ENCODE assay signal across 17 cellular contexts in genomic region chr19:2187164-2187563, GRCh38. TPM values are rescaled to one million over a fixed set of nuclear protein-coding genes. Genes with fewer than 3 reads are reported as not detected.
DNase-seq lines count a peak whose midpoint lies in the region; ATAC-seq, FAIRE-seq and TF ChIP-seq lines count a peak whose summit lies in the region.
"Had no signal": no experiment of that assay in that cellular context is flagged by ENCODE, and none has a peak within 500 bp of the region (broad histone marks: within the 10 kb centered on the region; RNA-seq: fewer than 3 reads in every experiment).

No MANE protein-coding gene starts in this region.

- H3K4me3 Mint-ChIP-seq in WTC11: no peak overlapping the region
- H3K4me3 Mint-ChIP-seq: activated CD4-positive, alpha-beta T cell treated with anti-CD3 and anti-CD28 coated beads, Interleukin-2, amount 10 ng/mL, durations not matched to agents 24 days and 14 days; CD4-positive, alpha-beta memory T cell; GM23338 had no signal

- intact Hi-C loops in kidney (cut with DNase I): no loop called here

- H3K9me3 Mint-ChIP-seq in WTC11: no peaks in the 10 kb centered on the region
- H3K9me3 Mint-ChIP-seq: activated CD4-positive, alpha-beta T cell treated with anti-CD3 and anti-CD28 coated beads, Interleukin-2, amount 10 ng/mL, durations not matched to agents 24 days and 14 days; CD4-positive, alpha-beta memory T cell; GM23338 had no signal

- peak overlapping the region; percentile 56 for H3K27ac Mint-ChIP-seq in WTC11
- H3K27ac Mint-ChIP-seq: activated CD4-positive, alpha-beta T cell treated with anti-CD3 and anti-CD28 coated beads, Interleukin-2, amount 10 ng/mL, durations not matched to agents 24 days and 14 days; GM23338 had no signal

- no peak for FAIRE-seq in kidney (lab: Jason Lieb, UNC)

- DNase-seq in CD1c-positive myeloid dendritic cell (ENCODE audit: extremely low spot score): peak; percentile 87
- no peak for DNase-seq in WTC11 (ENCODE audit: low spot score)
- no peak for DNase-seq in kidney
- no peak for DNase-seq in NOMO-1 treated with DMSO at 0.1 percent for 48 hours (lab: John Stamatoyannopoulos, UW; ENCODE audit: unreplicated experiment)
- no peak for DNase-seq in epidermal melanocyte (ENCODE audit: insufficient read length, low spot score)
- DNase-seq: activated CD4-positive, alpha-beta T cell treated with anti-CD3 and anti-CD28 coated beads, Interleukin-2, amount 10 ng/mL, durations not matched to agents 24 days and 14 days; activated T-cell treated with anti-CD3 and anti-CD28 coated beads, Interleukin-2, amount 50 U/mL, for 48 hours; CD4-positive, alpha-beta memory T cell; NCI-H2029; NCI-H69; occipital lobe; T-helper 2 cell had no signal

- H3K9me3 ChIP-seq in kidney (ENCODE audit: control insufficient read depth in 1 of 2, low read length in 2 of 2): no peaks in the 10 kb centered on the region
- no peaks in the 10 kb centered on the region for H3K9me3 ChIP-seq in skeletal muscle tissue (ENCODE audit: control insufficient read depth in 3 of 3, low read length in 3 of 3)

- ATAC-seq in WTC11 (no peak), HG02852 (IDR thresholded peaks at IDR 0.05; ENCODE audit: unreplicated experiment) (no peak), GM21529 (IDR thresholded peaks at IDR 0.05; ENCODE audit: unreplicated experiment) (no peak)
- ATAC-seq: GM23338, left lobe of liver had no signal

- no peak overlapping the region for H3K9ac ChIP-seq in kidney (ENCODE audit: low read length in 2 of 2)
- H3K9ac ChIP-seq in skeletal muscle tissue (ENCODE audit: low read depth in 1 of 3, low read length in 3 of 3): peak overlapping the region; percentile 47 to 80 (median 52)

- CTCF ChIA-PET in WTC11 (lab: Charles Lee): interaction anchor here (0.6 to 2.6 kb wide), 6 partner anchors 12 to 611 kb away, joined by 3 to 18 read pairs (median 3); no protein-coding TSS in a partner anchor

- H3K36me3 ChIP-seq in kidney (ENCODE audit: control insufficient read depth in 1 of 2, insufficient read depth in 2 of 2, low read length in 2 of 2) (peaks cover 8 to 31% of the 10 kb centered on the region in 2 donors), skeletal muscle tissue (ENCODE audit: control insufficient read depth in 3 of 3, insufficient read depth in 3 of 3, low read length in 3 of 3) (peaks cover 13 to 33% (median 19%) of the 10 kb centered on the region in 3 donors)

- H3K4me1 ChIP-seq in kidney (ENCODE audit: control insufficient read depth in 1 of 2, insufficient read depth in 1 of 2, low read depth in 1 of 2, low read length in 2 of 2): peaks cover 14 to 18% of the 10 kb centered on the region in 2 donors
- peaks cover 37 to 70% (median 41%) of the 10 kb centered on the region in 3 donors for H3K4me1 ChIP-seq in skeletal muscle tissue (ENCODE audit: control insufficient read depth in 3 of 3, insufficient read depth in 3 of 3, low read length in 3 of 3)

- POLR2A ChIA-PET in WTC11 (lab: Charles Lee): no interaction called here

- H3K4me3 ChIP-seq in kidney (ENCODE audit: low read length in 2 of 2): no peak overlapping the region
- H3K4me3 ChIP-seq in skeletal muscle tissue (ENCODE audit: low read length in 3 of 3): peak overlapping the region in 1 of 3 donors; percentile 56
- H3K4me3 ChIP-seq: GM23338 had no signal

- no peaks in the 10 kb centered on the region for H3K27me3 Mint-ChIP-seq in WTC11 (ENCODE audit: low read depth)
- H3K27me3 Mint-ChIP-seq: activated CD4-positive, alpha-beta T cell treated with anti-CD3 and anti-CD28 coated beads, Interleukin-2, amount 10 ng/mL, durations not matched to agents 24 days and 14 days; CD4-positive, alpha-beta memory T cell had no signal

- H3K27ac ChIP-seq in kidney (ENCODE audit: low read depth in 2 of 2, low read length in 2 of 2): peak overlapping the region; percentile 51 to 73
- peak overlapping the region; percentile 86 for H3K27ac ChIP-seq in skeletal muscle tissue (ENCODE audit: low read depth, low read length)

- H3K4me1 Mint-ChIP-seq in WTC11: no peaks in the 10 kb centered on the region

- H3K27me3 ChIP-seq in skeletal muscle tissue (ENCODE audit: control insufficient read depth in 3 of 3, insufficient read depth in 3 of 3, low read length in 3 of 3): no peaks in the 10 kb centered on the region

- TF ChIP-seq CTCF in WTC11 (IDR thresholded peaks at IDR 0.05) (no peak), kidney (IDR thresholded peaks at IDR 0.05; ENCODE audit: borderline replicate concordance, extremely low read depth, insufficient read depth) (no peak)

- H3K36me3 Mint-ChIP-seq in WTC11: peaks cover 38% of the 10 kb centered on the region

TF ChIP-seq in WTC11, 78 proteins besides CTCF, POLR2A, EP300 and RAD21:
- no peak for TF ChIP-seq GTF2I (CRISPR knock-in tag; conservative IDR thresholded peaks at IDR 0.05)
- TF ChIP-seq, protein P1, sequence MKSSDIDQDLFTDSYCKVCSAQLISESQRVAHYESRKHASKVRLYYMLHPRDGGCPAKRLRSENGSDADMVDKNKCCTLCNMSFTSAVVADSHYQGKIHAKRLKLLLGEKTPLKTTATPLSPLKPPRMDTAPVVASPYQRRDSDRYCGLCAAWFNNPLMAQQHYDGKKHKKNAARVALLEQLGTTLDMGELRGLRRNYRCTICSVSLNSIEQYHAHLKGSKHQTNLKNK (CRISPR knock-in tag; IDR thresholded peaks at IDR 0.05): no peak
- no peak for TF ChIP-seq OVOL2 (CRISPR knock-in tag; IDR thresholded peaks at IDR 0.05; ENCODE audit: borderline replicate concordance)
- TF ChIP-seq ATF1 (CRISPR knock-in tag; IDR thresholded peaks at IDR 0.05): no peak
- no peak for TF ChIP-seq RELA (CRISPR knock-in tag; IDR thresholded peaks at IDR 0.05; ENCODE audit: borderline replicate concordance)
- TF ChIP-seq IRF2 (CRISPR knock-in tag; IDR thresholded peaks at IDR 0.05; ENCODE audit: borderline replicate concordance, low read depth): no peak

RNA-seq across cellular contexts. Expression of gene DOT1L, which starts 23.4 kb away (rescaled TPM):
- 99.2 to 111 TPM (median 103 TPM) in 3 replicates for total RNA-seq in WTC11 (2021)
- 32.0 TPM for total RNA-seq in kidney
- polyA plus RNA-seq in kidney (ENCODE audit: insufficient read depth, low read depth, low replicate concordance): 5.7 TPM
- total RNA-seq in skeletal muscle tissue: 5.7 TPM

RNA-seq across cellular contexts. Expression of gene AP3D1, which starts 35.8 kb away (rescaled TPM):
- total RNA-seq in WTC11 (2021) (160 to 190 TPM (median 163 TPM) in 3 replicates), kidney (125 TPM), skeletal muscle tissue (33.4 TPM)
- 68.4 TPM for polyA plus RNA-seq in kidney (ENCODE audit: insufficient read depth, low read depth, low replicate concordance)

RNA-seq across cellular contexts. Expression of gene PLEKHJ1, which starts 49.0 kb away (rescaled TPM):
- total RNA-seq in WTC11 (2021) (164 to 189 TPM (median 167 TPM) in 3 replicates), kidney (59.7 TPM), skeletal muscle tissue (63.2 TPM)
- polyA plus RNA-seq in kidney (ENCODE audit: insufficient read depth, low read depth, low replicate concordance): 156 TPM

RNA-seq across cellular contexts. Expression of gene SF3A2, which starts 49.5 kb away (rescaled TPM):
- total RNA-seq in WTC11 (2021): 167 to 184 TPM (median 169 TPM) in 3 replicates
- total RNA-seq in kidney: 64.1 TPM
- 25.7 TPM for polyA plus RNA-seq in kidney (ENCODE audit: insufficient read depth, low read depth, low replicate concordance)
- 37.6 TPM for total RNA-seq in skeletal muscle tissue

Comparison
In these comparisons a context has a peak if more than half of its experiments do, and no peak if none do; other contexts are left out.
1. H3K9ac ChIP-seq: peak in skeletal muscle tissue (3 of 3); none in kidney (0 of 2).